ENCODE assay signal across 27 cellular contexts in genomic region chr5:133368009-133368408, GRCh38.
"Had no signal": no experiment of that assay in that cellular context is flagged by ENCODE, and none has a peak within 500 bp of the region (broad histone marks: within the 10 kb centered on the region; RNA-seq: fewer than 3 reads in every experiment).

No MANE protein-coding gene starts in this region.

- H3K9me3 ChIP-seq: adrenal gland, breast epithelium, Peyer's patch, SJCRH30, SK-N-SH had no signal

- H3K36me3 ChIP-seq: adrenal gland, breast epithelium, Peyer's patch, SJCRH30 had no signal

- H3K4me1 Mint-ChIP-seq: activated CD4-positive, alpha-beta T cell treated with anti-CD3 and anti-CD28 coated beads, Interleukin-2, amount 10 ng/mL, durations not matched to agents 7 days and 5 days; activated naive CD4-positive, alpha-beta T cell treated with anti-CD3 and anti-CD28 coated beads, Interleukin-2, amount 10 ng/mL, durations not matched to agents 7 days and 5 days; activated naive CD8-positive, alpha-beta T cell treated with anti-CD3 and anti-CD28 coated beads for 36 hours; activated T-helper 17 cell treated with anti-CD3 and anti-CD28 coated beads, Interleukin-2, amount 50 U/mL, for 72 hours had no signal

- H3K9me3 Mint-ChIP-seq: activated CD4-positive, alpha-beta memory T cell treated with anti-CD3 and anti-CD28 coated beads for 36 hours; activated CD4-positive, alpha-beta T cell treated with anti-CD3 and anti-CD28 coated beads, Interleukin-2, amount 10 ng/mL, durations not matched to agents 7 days and 5 days; activated naive CD4-positive, alpha-beta T cell treated with anti-CD3 and anti-CD28 coated beads, Interleukin-2, amount 10 ng/mL, durations not matched to agents 7 days and 5 days; activated naive CD8-positive, alpha-beta T cell treated with anti-CD3 and anti-CD28 coated beads for 36 hours; activated T-helper 17 cell treated with anti-CD3 and anti-CD28 coated beads, Interleukin-2, amount 50 U/mL, for 72 hours had no signal

- H3K27ac Mint-ChIP-seq: activated CD4-positive, alpha-beta memory T cell treated with anti-CD3 and anti-CD28 coated beads for 36 hours; activated CD4-positive, alpha-beta T cell treated with anti-CD3 and anti-CD28 coated beads, Interleukin-2, amount 10 ng/mL, durations not matched to agents 7 days and 5 days; activated naive CD4-positive, alpha-beta T cell treated with anti-CD3 and anti-CD28 coated beads, Interleukin-2, amount 10 ng/mL, durations not matched to agents 7 days and 5 days; activated naive CD8-positive, alpha-beta T cell treated with anti-CD3 and anti-CD28 coated beads for 36 hours; activated T-helper 17 cell treated with anti-CD3 and anti-CD28 coated beads, Interleukin-2, amount 50 U/mL, for 72 hours had no signal

- H3K27ac ChIP-seq: adrenal gland, breast epithelium, Peyer's patch, RWPE1, VCaP had no signal

- H3K4me3 Mint-ChIP-seq: activated CD4-positive, alpha-beta memory T cell treated with anti-CD3 and anti-CD28 coated beads for 36 hours; activated CD4-positive, alpha-beta T cell treated with anti-CD3 and anti-CD28 coated beads, Interleukin-2, amount 10 ng/mL, durations not matched to agents 7 days and 5 days; activated naive CD4-positive, alpha-beta T cell treated with anti-CD3 and anti-CD28 coated beads, Interleukin-2, amount 10 ng/mL, durations not matched to agents 7 days and 5 days; activated naive CD8-positive, alpha-beta T cell treated with anti-CD3 and anti-CD28 coated beads for 36 hours; activated T-helper 17 cell treated with anti-CD3 and anti-CD28 coated beads, Interleukin-2, amount 50 U/mL, for 72 hours had no signal

- H3K4me1 ChIP-seq: adrenal gland, breast epithelium, Peyer's patch had no signal

- DNase-seq: activated CD4-positive, alpha-beta memory T cell treated with anti-CD3 and anti-CD28 coated beads for 36 hours; activated CD4-positive, alpha-beta T cell treated with anti-CD3 and anti-CD28 coated beads, Interleukin-2, amount 10 ng/mL, durations not matched to agents 7 days and 5 days; activated CD4-positive, CD25-positive, alpha-beta regulatory T cell; activated gamma-delta T cell; activated naive CD4-positive, alpha-beta T cell treated with anti-CD3 and anti-CD28 coated beads, Interleukin-2, amount 10 ng/mL, durations not matched to agents 7 days and 5 days; activated naive CD8-positive, alpha-beta T cell treated with anti-CD3 and anti-CD28 coated beads for 36 hours; activated T-cell treated with anti-CD3 and anti-CD28 coated beads for 4 hours; activated T-cell treated with anti-CD3 and anti-CD28 coated beads, Interleukin-2, amount 50 U/mL, for 48 hours; adrenal gland; aorta; MM.1S; NCI-H1105; NCI-H1436; NCI-H1694 treated with DMSO at 0.1 percent for 48 hours; NCI-H2029 treated with DMSO at 0.1 percent for 48 hours; NCI-H345; NCI-H510A; NCI-H526 treated with DMSO at 0.1 percent for 48 hours; Peyer's patch; Right ventricle myocardium superior; SK-N-SH; T-helper 1 cell had no signal

- H3K27me3 Mint-ChIP-seq: activated CD4-positive, alpha-beta T cell treated with anti-CD3 and anti-CD28 coated beads, Interleukin-2, amount 10 ng/mL, durations not matched to agents 7 days and 5 days had no signal

- H3K36me3 Mint-ChIP-seq: activated CD4-positive, alpha-beta memory T cell treated with anti-CD3 and anti-CD28 coated beads for 36 hours; activated naive CD4-positive, alpha-beta T cell treated with anti-CD3 and anti-CD28 coated beads, Interleukin-2, amount 10 ng/mL, durations not matched to agents 7 days and 5 days; activated naive CD8-positive, alpha-beta T cell treated with anti-CD3 and anti-CD28 coated beads for 36 hours had no signal

- H3K27me3 ChIP-seq: adrenal gland, breast epithelium, Peyer's patch, SJCRH30 had no signal

- ATAC-seq: activated T-helper 17 cell treated with anti-CD3 and anti-CD28 coated beads, Interleukin-2, amount 50 U/mL, for 72 hours had no signal

- H3K4me3 ChIP-seq: adrenal gland, breast epithelium, Peyer's patch, SJCRH30 had no signal
